ENCODE assay signal across 16 cellular contexts in genomic region chr1:3904843-3905185, GRCh38. TPM values are rescaled to one million over a fixed set of nuclear protein-coding genes. Genes with fewer than 3 reads are reported as not detected.
DNase-seq lines count a peak whose midpoint lies in the region; ATAC-seq and TF ChIP-seq lines count a peak whose summit lies in the region.
"Had no signal": no experiment of that assay in that cellular context is flagged by ENCODE, and none has a peak within 500 bp of the region (broad histone marks: within the 10 kb centered on the region; RNA-seq: fewer than 3 reads in every experiment).

No MANE protein-coding gene starts in this region.

- H4K91ac ChIP-seq in mesenchymal stem cell (ENCODE audit: low read length): no peak overlapping the region

- POLR2A ChIA-PET in naive thymus-derived CD8-positive, alpha-beta T cell (lab: Charles Lee): no interaction called here

- H4K20me1 ChIP-seq in GM23338 (replicated peaks; ENCODE audit: insufficient read depth) (no peaks in the 10 kb centered on the region), osteoblast (ENCODE audit: insufficient read depth, low read length) (no peaks in the 10 kb centered on the region)

- H3K27me3 Mint-ChIP-seq in GM23338 (ENCODE audit: insufficient read depth, low read depth, poor library complexity): peaks cover 11% of the 10 kb centered on the region
- peaks cover 0 to 1% (median 0%) of the 10 kb centered on the region in 5 donors for H3K27me3 Mint-ChIP-seq in naive thymus-derived CD8-positive, alpha-beta T cell

- H3K79me2 ChIP-seq in GM23338 (replicated peaks; ENCODE audit: insufficient read depth): no peaks in the 10 kb centered on the region
- H3K79me2 ChIP-seq in osteoblast (ENCODE audit: insufficient read depth, low read length): peaks cover 3% of the 10 kb centered on the region

- no peak overlapping the region for H2BK120ac ChIP-seq in mesenchymal stem cell (ENCODE audit: low read depth, low read length)

- H3K23ac ChIP-seq in mesenchymal stem cell (ENCODE audit: low read length in 2 of 2): no peak overlapping the region

- H2BK15ac ChIP-seq in mesenchymal stem cell (ENCODE audit: low read depth, poor library complexity, severe bottlenecking): no peak overlapping the region

- no peak overlapping the region for H3K9ac ChIP-seq in mesenchymal stem cell (ENCODE audit: low read length)
- H3K9ac ChIP-seq: SK-N-SH had no signal

- no peak overlapping the region for H3K4ac ChIP-seq in mesenchymal stem cell (ENCODE audit: low read depth in 1 of 2, low read length in 2 of 2)

- no peaks in the 10 kb centered on the region for H3K9me2 ChIP-seq in GM23338 (ENCODE audit: insufficient read depth)
- H3K9me2 ChIP-seq: SK-N-SH had no signal

- no peak overlapping the region for H4K8ac ChIP-seq in mesenchymal stem cell (ENCODE audit: low read length)

- H3K4me2 ChIP-seq in GM23338 (no peak overlapping the region), osteoblast (ENCODE audit: insufficient read depth, low read length) (no peak overlapping the region), mesenchymal stem cell (ENCODE audit: low read length, poor library complexity, severe bottlenecking) (no peak overlapping the region)
- H3K4me2 ChIP-seq: SK-N-SH had no signal

- no peaks in the 10 kb centered on the region; the same call in 2 of the 3 replicates for H3K36me3 Mint-ChIP-seq in GM23338 (ENCODE audit: low read depth)
- H3K36me3 Mint-ChIP-seq in naive thymus-derived CD8-positive, alpha-beta T cell: peaks cover 0 to 2% (median 0%) of the 10 kb centered on the region in 3 donors

- H2AK5ac ChIP-seq in mesenchymal stem cell (ENCODE audit: low read length, severe bottlenecking): no peak overlapping the region

- TF ChIP-seq CTCF in GM23338 (conservative IDR thresholded peaks at IDR 0.05; ENCODE audit: low read depth in 2 of 2) (no peak), WERI-Rb-1 (IDR thresholded peaks at IDR 0.05; ENCODE audit: low read depth, low read length) (no peak), osteoblast (IDR thresholded peaks at IDR 0.05; ENCODE audit: extremely low read depth, low read depth, low read length) (no peak)

- DNase-seq in DMS 273 (lab: John Stamatoyannopoulos, UW; ENCODE audit: unreplicated experiment) (peak; percentile 44), DMS 273 treated with DMSO at 0.1 percent for 48 hours (lab: John Stamatoyannopoulos, UW) (no peak), GM23338 (ENCODE audit: low spot score) (peak; percentile 9), WERI-Rb-1 (no peak), osteoblast (ENCODE audit: insufficient read length, low spot score, missing footprints) (peak; percentile 80), mesenchymal stem cell (no peak)
- DNase-seq in naive thymus-derived CD8-positive, alpha-beta T cell: no peak
- DNase-seq: C1 segment of cervical spinal cord, DMS53, NCI-H1092, NCI-H1694, NCI-H69, SK-N-SH had no signal

- H3K18ac ChIP-seq in mesenchymal stem cell (ENCODE audit: low read depth in 1 of 2, low read length in 2 of 2): no peak overlapping the region

- peaks cover under 1% of the 10 kb centered on the region; the same call in 1 of the 2 replicates for H3F3A ChIP-seq in GM23338 (replicated peaks; ENCODE audit: low read depth)

- H3K4me1 Mint-ChIP-seq in GM23338: peaks cover 20% of the 10 kb centered on the region
- H3K4me1 Mint-ChIP-seq in naive thymus-derived CD8-positive, alpha-beta T cell: peaks cover 14 to 57% (median 34%) of the 10 kb centered on the region in 4 donors

- WGBS in mesenchymal stem cell: 88% methylated on average over 4 of the region's 4 CpGs

- peaks cover 2% of the 10 kb centered on the region for H3K79me1 ChIP-seq in mesenchymal stem cell (replicated peaks; ENCODE audit: low read length, poor library complexity, severe bottlenecking)

- ATAC-seq in GM23338: no peak
- no peak for ATAC-seq in HG02610 (IDR thresholded peaks at IDR 0.05; ENCODE audit: unreplicated experiment)
- ATAC-seq in naive thymus-derived CD8-positive, alpha-beta T cell: no peak
- ATAC-seq: Right ventricle myocardium inferior had no signal

- no peak overlapping the region for H3K27ac Mint-ChIP-seq in GM23338
- peak overlapping the region in 4 of 10 donors; percentile 39 to 81 (median 62) for H3K27ac Mint-ChIP-seq in naive thymus-derived CD8-positive, alpha-beta T cell

- H3K4me3 Mint-ChIP-seq in GM23338: no peak overlapping the region
- no peak overlapping the region for H3K4me3 Mint-ChIP-seq in naive thymus-derived CD8-positive, alpha-beta T cell

- H3K36me3 ChIP-seq in GM23338 (ENCODE audit: insufficient read depth): no peaks in the 10 kb centered on the region
- H3K36me3 ChIP-seq in WERI-Rb-1: peaks cover 2% of the 10 kb centered on the region; the same call in 1 of the 2 replicates
- H3K36me3 ChIP-seq in osteoblast (ENCODE audit: insufficient read depth, low read length): no peaks in the 10 kb centered on the region
- H3K36me3 ChIP-seq in mesenchymal stem cell (ENCODE audit: control insufficient read depth in 1 of 2, insufficient read depth in 2 of 2, low read depth in 1 of 2, low read length in 2 of 2): no peaks in the 10 kb centered on the region

- H3K27ac ChIP-seq in GM23338 (ENCODE audit: low read depth): no peak overlapping the region
- peak overlapping the region; percentile 67 for H3K27ac ChIP-seq in WERI-Rb-1
- H3K27ac ChIP-seq in osteoblast (ENCODE audit: low read depth, low read length): no peak overlapping the region
- no peak overlapping the region for H3K27ac ChIP-seq in mesenchymal stem cell (ENCODE audit: low read length, poor library complexity, severe bottlenecking)
- H3K27ac ChIP-seq: 22Rv1 had no signal

- H3K9me3 Mint-ChIP-seq in GM23338: peaks cover under 1% of the 10 kb centered on the region; the same call in 1 of the 3 replicates
- peaks cover 0 to 2% (median 0%) of the 10 kb centered on the region in 9 donors for H3K9me3 Mint-ChIP-seq in naive thymus-derived CD8-positive, alpha-beta T cell

- H3K14ac ChIP-seq in mesenchymal stem cell (ENCODE audit: low read length in 2 of 2): no peak overlapping the region

- no peaks in the 10 kb centered on the region for H3K4me1 ChIP-seq in GM23338 (ENCODE audit: insufficient read depth)
- no peaks in the 10 kb centered on the region for H3K4me1 ChIP-seq in osteoblast (ENCODE audit: insufficient read depth, low read length)
- H3K4me1 ChIP-seq in mesenchymal stem cell (ENCODE audit: control insufficient read depth, insufficient read depth, low read depth, low read length): peaks cover 7% of the 10 kb centered on the region

- no peak overlapping the region for H2AFZ ChIP-seq in GM23338
- H2AFZ ChIP-seq in osteoblast (ENCODE audit: low read length): no peak overlapping the region
- H2AFZ ChIP-seq in mesenchymal stem cell (ENCODE audit: low read depth, low read length): no peak overlapping the region

- H3K4me3 ChIP-seq in GM23338: no peak overlapping the region
- H3K4me3 ChIP-seq in WERI-Rb-1 (ENCODE audit: low read depth, low read length): peak overlapping the region; percentile 38; the same call in 1 of the 2 replicates
- H3K4me3 ChIP-seq in osteoblast (ENCODE audit: insufficient read depth, low read length): no peak overlapping the region
- H3K4me3 ChIP-seq in mesenchymal stem cell (ENCODE audit: insufficient read depth in 1 of 2, low read depth in 1 of 2, low read length in 2 of 2): no peak overlapping the region

- H3K27me3 ChIP-seq in GM23338 (ENCODE audit: insufficient read depth) (no peaks in the 10 kb centered on the region), WERI-Rb-1 (ENCODE audit: insufficient read depth, low read depth, severe bottlenecking) (no peaks in the 10 kb centered on the region), osteoblast (ENCODE audit: insufficient read depth, low read length) (no peaks in the 10 kb centered on the region), mesenchymal stem cell (ENCODE audit: control insufficient read depth in 1 of 2, insufficient read depth in 1 of 2, low read length in 2 of 2) (peaks cover 9% of the 10 kb centered on the region in 2 experiments)

- H2BK5ac ChIP-seq in mesenchymal stem cell (ENCODE audit: low read depth, low read length, poor library complexity, severe bottlenecking): no peak overlapping the region

- H3K9me3 ChIP-seq in WERI-Rb-1 (ENCODE audit: severe bottlenecking) (no peaks in the 10 kb centered on the region), osteoblast (ENCODE audit: low read depth, low read length) (no peaks in the 10 kb centered on the region), mesenchymal stem cell (ENCODE audit: control insufficient read depth, low read length) (no peaks in the 10 kb centered on the region)
- H3K9me3 ChIP-seq: SK-N-SH had no signal

- no peak overlapping the region for H2BK12ac ChIP-seq in mesenchymal stem cell (ENCODE audit: low read length in 2 of 2)

TF ChIP-seq in GM23338, 12 proteins besides CTCF, POLR2A, EP300 and RAD21 (continues in another document):
- no peak for TF ChIP-seq ZNF114 (CRISPR knock-in tag; IDR thresholded peaks at IDR 0.05)
- TF ChIP-seq EZH2phosphoT487 (IDR thresholded peaks at IDR 0.05; ENCODE audit: unreplicated experiment): no peak

RNA-seq across cellular contexts. Expression of gene C1orf174, which starts 4.7 kb away (rescaled TPM):
- 28.7 and 30.8 TPM in 2 replicates for total RNA-seq in GM23338 (2014; rRNA removed; shearing (Covaris generic))
- 26.3 and 28.5 TPM in 2 replicates for polyA plus RNA-seq in GM23338 (2016; fragmentation: Nextera tagmentation; extraction: Ambion mirVana)
- 27.1 and 29.3 TPM in 2 replicates for total RNA-seq in osteoblast
- 23.5 TPM for polyA plus RNA-seq in mesenchymal stem cell (2013, experiment 1 of 2)
- 24.0 TPM for polyA plus RNA-seq in mesenchymal stem cell (2013, experiment 2 of 2)
- total RNA-seq in naive thymus-derived CD8-positive, alpha-beta T cell: 10 to 100 TPM; 27.7 to 29.9 TPM
- polyA plus RNA-seq in naive thymus-derived CD8-positive, alpha-beta T cell: 10 to 100 TPM; 16.4 to 27.6 (median 17.9) TPM

RNA-seq across cellular contexts. Expression of gene DFFB, which starts 47.5 kb away (rescaled TPM):
- total RNA-seq in GM23338 (2014; rRNA removed; shearing (Covaris generic)): 12.6 and 18.1 TPM in 2 replicates
- polyA plus RNA-seq in GM23338 (2016; fragmentation: Nextera tagmentation; extraction: Ambion mirVana): 4.4 and 6.5 TPM in 2 replicates
- 5.1 and 8.3 TPM in 2 replicates for total RNA-seq in osteoblast
- 5.7 TPM for polyA plus RNA-seq in mesenchymal stem cell (2013, experiment 1 of 2)
- 5.4 TPM for polyA plus RNA-seq in mesenchymal stem cell (2013, experiment 2 of 2)
- 10 to 100 TPM; 20.6 to 21.1 TPM for total RNA-seq in naive thymus-derived CD8-positive, alpha-beta T cell
- 10 to 100 TPM in 1 of 3 donors, 1 to 10 TPM in 2; 8.5 to 12.5 (median 9.8) TPM for polyA plus RNA-seq in naive thymus-derived CD8-positive, alpha-beta T cell

RNA-seq across cellular contexts. Expression of gene CEP104, which starts 47.8 kb away (rescaled TPM):
- 17.7 and 32.2 TPM in 2 replicates for total RNA-seq in GM23338 (2014; rRNA removed; shearing (Covaris generic))
- 20.5 and 21.1 TPM in 2 replicates for polyA plus RNA-seq in GM23338 (2016; fragmentation: Nextera tagmentation; extraction: Ambion mirVana)
- total RNA-seq in osteoblast: 21.5 and 21.7 TPM in 2 replicates
- polyA plus RNA-seq in mesenchymal stem cell (2013, experiment 1 of 2): 19.9 TPM
- polyA plus RNA-seq in mesenchymal stem cell (2013, experiment 2 of 2): 20.7 TPM
- total RNA-seq in naive thymus-derived CD8-positive, alpha-beta T cell: 10 to 100 TPM; 51.3 to 59.0 TPM
- polyA plus RNA-seq in naive thymus-derived CD8-positive, alpha-beta T cell: 10 to 100 TPM; 13.1 to 19.4 (median 18.4) TPM

Comparison
In these comparisons a context has a peak if more than half of its experiments do, and no peak if none do; other contexts are left out.
1. DNase-seq: peak in DMS 273 (single experiment), GM23338 (single experiment) and osteoblast (single experiment); none in DMS 273 treated with DMSO at 0.1 percent for 48 hours (single experiment), WERI-Rb-1 (single experiment), mesenchymal stem cell (single experiment) and naive thymus-derived CD8-positive, alpha-beta T cell (0 of 10).